ENCODE assay signal across 19 cellular contexts in genomic region chr2:197461073-197461472, GRCh38. TPM values are rescaled to one million over a fixed set of nuclear protein-coding genes. Genes with fewer than 3 reads are reported as not detected.
DNase-seq lines count a peak whose midpoint lies in the region; ATAC-seq, FAIRE-seq and TF ChIP-seq lines count a peak whose summit lies in the region.
"Had no signal": no experiment of that assay in that cellular context is flagged by ENCODE, and none has a peak within 500 bp of the region (broad histone marks: within the 10 kb centered on the region; RNA-seq: fewer than 3 reads in every experiment).

No MANE protein-coding gene starts in this region.

- no peaks in the 10 kb centered on the region for H3K4me1 Mint-ChIP-seq in H9

- peak; percentile 44; the same call in 2 of the 3 replicates for ATAC-seq in K562
- ATAC-seq: SK-N-SH treated with all-trans-retinoic acid at 6 μM for 48 hours; stimulated activated naive CD8-positive, alpha-beta T cell treated with anti-CD3 and anti-CD28 coated beads, Interleukin-15, Interleukin-2, amounts not matched to agents 100 U/mL and 50 U/mL, for 24 hours had no signal

- peaks cover 38% of the 10 kb centered on the region for H3K79me2 ChIP-seq in K562 (ENCODE audit: control insufficient read depth, insufficient read depth, low read length)
- H3K79me2 ChIP-seq in hepatocyte: peaks cover 71% of the 10 kb centered on the region
- peaks cover 8% of the 10 kb centered on the region; the same call in 1 of the 2 replicates for H3K79me2 ChIP-seq in H9 (ENCODE audit: insufficient read depth, low read length)
- peaks cover 68% of the 10 kb centered on the region for H3K79me2 ChIP-seq in smooth muscle cell (ENCODE audit: low read depth)

- H3K4me2 ChIP-seq in K562 (ENCODE audit: insufficient read depth, low read length) (no peak overlapping the region), hepatocyte (peak overlapping the region; percentile 36), H9 (ENCODE audit: insufficient read depth, insufficient read length, low read length) (no peak overlapping the region), smooth muscle cell (no peak overlapping the region)
- H3K4me2 ChIP-seq: KMS-11 had no signal

- no peak overlapping the region for H3K4me3 Mint-ChIP-seq in H9
- H3K4me3 Mint-ChIP-seq: activated B cell treated with CpG ODN at 0.5 μM for 24 hours, B cell had no signal

- no peaks in the 10 kb centered on the region; a peak in 3 of 5 replicates for H3K4me1 ChIP-seq in K562 (replicated peaks in 1 of 2; ENCODE audit: control insufficient read depth in 2 of 2, insufficient read depth in 2 of 2, low read length in 2 of 2)
- H3K4me1 ChIP-seq in hepatocyte (ENCODE audit: insufficient read depth): peaks cover 8% of the 10 kb centered on the region
- H3K4me1 ChIP-seq in H9 (ENCODE audit: insufficient read depth, low read length): no peaks in the 10 kb centered on the region
- no peaks in the 10 kb centered on the region for H3K4me1 ChIP-seq in smooth muscle cell (ENCODE audit: low read depth)

- WGBS in K562 (ENCODE audit: insufficient coverage, low coverage, missing lambda C conversion rate): 65% methylated on average over 3 of the region's 3 CpGs
- WGBS in hepatocyte (ENCODE audit: low lambda C conversion rate, missing lambda C conversion rate): 93% methylated on average over 3 of the region's 3 CpGs
- WGBS in H9 (ENCODE audit: extremely low coverage, insufficient read length, low lambda C conversion rate): no CpG with 5 or more reads among the region's 3 CpGs
- WGBS in smooth muscle cell (ENCODE audit: low lambda C conversion rate): 92% methylated on average over 3 of the region's 3 CpGs

- peaks cover 5 to 32% (median 18%) of the 10 kb centered on the region in 3 experiments; a peak in 5 of 7 replicates for H3K36me3 Mint-ChIP-seq in H9 (ENCODE audit: insufficient read depth in 1 of 3, low read depth in 3 of 3)

- H3K56ac ChIP-seq in H9 (ENCODE audit: insufficient read length, low read depth, low read length): no peak overlapping the region

- H3K9me3 ChIP-seq in K562 (replicated peaks; ENCODE audit: control insufficient read depth, insufficient read depth, low read depth, low read length) (no peaks in the 10 kb centered on the region), hepatocyte (ENCODE audit: low read depth) (no peaks in the 10 kb centered on the region), H9 (ENCODE audit: control insufficient read depth, low read depth, low read length) (no peaks in the 10 kb centered on the region), smooth muscle cell (replicated peaks; ENCODE audit: low read depth) (no peaks in the 10 kb centered on the region)

- H3K23ac ChIP-seq in H9 (ENCODE audit: insufficient read length, low read depth, low read length): no peak overlapping the region

- H2AK5ac ChIP-seq in H9 (ENCODE audit: insufficient read length, low read length): no peak overlapping the region

- 0 out of 7 replicates have a peak overlapping the region, but pooled peaks of 1 of the 3 experiments have one; percentile 47 for H3K27ac Mint-ChIP-seq in H9
- H3K27ac Mint-ChIP-seq: activated B cell treated with CpG ODN at 0.5 μM for 24 hours, B cell had no signal

- H2BK20ac ChIP-seq in H9 (ENCODE audit: low read depth, low read length, poor library complexity, severe bottlenecking): no peak overlapping the region

- H2AFZ ChIP-seq in K562 (ENCODE audit: low read depth, low read length) (no peak overlapping the region), hepatocyte (no peak overlapping the region), H9 (ENCODE audit: low read length) (no peak overlapping the region), smooth muscle cell (ENCODE audit: low read depth) (no peak overlapping the region)

- H3K9ac ChIP-seq in K562 (ENCODE audit: insufficient read depth in 1 of 2, low read depth in 2 of 2, low read length in 2 of 2) (no peak overlapping the region), H9 (ENCODE audit: extremely low read depth, insufficient read length, low read length) (no peak overlapping the region), smooth muscle cell (ENCODE audit: low read depth) (no peak overlapping the region)
- H3K9ac ChIP-seq: KMS-11 had no signal

- no peak overlapping the region for H2BK5ac ChIP-seq in H9 (ENCODE audit: insufficient read length, low read length)

- intact Hi-C loops in K562 (cut with micrococcal nuclease): no loop called here

- H4K5ac ChIP-seq in H9 (ENCODE audit: insufficient read length, low read depth, low read length): no peak overlapping the region

- no peaks in the 10 kb centered on the region for H3K27me3 ChIP-seq in K562 (ENCODE audit: control insufficient read depth in 2 of 2, insufficient read depth in 2 of 2, low read length in 2 of 2)
- H3K27me3 ChIP-seq in hepatocyte: no peaks in the 10 kb centered on the region
- no peaks in the 10 kb centered on the region for H3K27me3 ChIP-seq in H9 (ENCODE audit: insufficient read depth, low read length)
- H3K27me3 ChIP-seq in smooth muscle cell (ENCODE audit: low read depth): no peaks in the 10 kb centered on the region

- H3K79me1 ChIP-seq in H9 (ENCODE audit: insufficient read depth, low read depth, low read length, poor library complexity, severe bottlenecking): peaks cover 4% of the 10 kb centered on the region

- no peaks in the 10 kb centered on the region for H4K20me1 ChIP-seq in K562 (replicated peaks; ENCODE audit: control insufficient read depth, insufficient read depth, low read length)
- peaks cover 13% of the 10 kb centered on the region for H4K20me1 ChIP-seq in hepatocyte (ENCODE audit: insufficient read depth, poor library complexity, severe bottlenecking)
- H4K20me1 ChIP-seq in H9 (ENCODE audit: control insufficient read depth, insufficient read depth, insufficient read length): no peaks in the 10 kb centered on the region
- H4K20me1 ChIP-seq in smooth muscle cell (ENCODE audit: low read depth): peaks cover 76% of the 10 kb centered on the region

- H4K8ac ChIP-seq in H9 (replicated peaks; ENCODE audit: insufficient read length, low read depth, low read length): no peak overlapping the region

- H3K23me2 ChIP-seq in H9 (ENCODE audit: insufficient read length, low read depth, low read length, poor library complexity, severe bottlenecking): no peaks in the 10 kb centered on the region

- H3F3A ChIP-seq in smooth muscle cell (ENCODE audit: low read depth): no peaks in the 10 kb centered on the region

- no peak overlapping the region for H3K14ac ChIP-seq in H9 (ENCODE audit: insufficient read depth, low read length)

- POLR2A ChIA-PET in K562 (lab: Yijun Ruan, JAX): interaction anchor here (1.0 to 1.4 kb wide), 3 partner anchors 8 to 25 kb away, joined by 3 to 5 read pairs (median 5); no protein-coding TSS in a partner anchor

- H3K18ac ChIP-seq in H9 (ENCODE audit: insufficient read length, low read depth, low read length): no peak overlapping the region

- FAIRE-seq in GM19239 (lab: Jason Lieb, UNC): peak; percentile 37
- no peak for FAIRE-seq in K562 (lab: Jason Lieb, UNC)

- CTCF ChIA-PET in K562 (lab: Yijun Ruan, JAX; ENCODE audit: low intra/inter-chr PET ratio): no interaction called here

- TF ChIP-seq POLR2A in K562 (conservative IDR thresholded peaks at IDR 0.05): no peak

- TSS peak; percentile 6 for BruUV-seq in K562 (replicated peaks; lab: Mats Ljungman, UMichigan)

- in situ Hi-C loops in K562 (cut with MboI): no loop called here

- H3K27ac ChIP-seq in 22Rv1: 0 out of 2 replicates have a peak overlapping the region, but pooled peaks have one; percentile 19
- H3K27ac ChIP-seq in K562 (ENCODE audit: extremely low read depth, low read depth, low read length): peak overlapping the region; percentile 13; the same call in 1 of the 3 replicates
- H3K27ac ChIP-seq in hepatocyte: peak overlapping the region; percentile 71
- H3K27ac ChIP-seq in H9 (ENCODE audit: insufficient read length, low read depth, low read length): no peak overlapping the region
- H3K27ac ChIP-seq in smooth muscle cell (ENCODE audit: low read depth): no peak overlapping the region
- H3K27ac ChIP-seq: HL-60, KMS-11 had no signal

- H3K9me3 Mint-ChIP-seq in H9: no peaks in the 10 kb centered on the region
- H3K9me3 Mint-ChIP-seq: activated B cell treated with CpG ODN at 0.5 μM for 24 hours had no signal

- H3K9me2 ChIP-seq in hepatocyte (replicated peaks; ENCODE audit: insufficient read depth): no peaks in the 10 kb centered on the region

- H3K4me3 ChIP-seq in K562 (no peak overlapping the region), hepatocyte (no peak overlapping the region), smooth muscle cell (no peak overlapping the region)

- no peak overlapping the region for H4K91ac ChIP-seq in H9 (ENCODE audit: insufficient read length, low read depth, low read length)

- no peak overlapping the region for H2BK120ac ChIP-seq in H9 (ENCODE audit: low read depth, low read length, poor library complexity, severe bottlenecking)

- no peak for TF ChIP-seq CTCF in 22Rv1 (IDR thresholded peaks at IDR 0.05)
- no peak for TF ChIP-seq CTCF in K562 (IDR thresholded peaks at IDR 0.05 in 2 of 3, conservative IDR thresholded peaks at IDR 0.05 in 1 of 3; ENCODE audit: insufficient read depth in 2 of 3, low read depth in 1 of 3, low read length in 3 of 3)
- TF ChIP-seq CTCF in hepatocyte (IDR thresholded peaks at IDR 0.05; ENCODE audit: poor library complexity): no peak
- TF ChIP-seq CTCF in H9 (conservative IDR thresholded peaks at IDR 0.05): no peak
- TF ChIP-seq CTCF in smooth muscle cell (IDR thresholded peaks at IDR 0.05; ENCODE audit: borderline replicate concordance, insufficient read depth, poor library complexity, severe bottlenecking): no peak

- H3K4ac ChIP-seq in H9 (ENCODE audit: low read depth, low read length): no peak overlapping the region

- no peak overlapping the region for H3T11ph ChIP-seq in H9 (ENCODE audit: low read length)

- peaks cover 37% of the 10 kb centered on the region for H3K36me3 ChIP-seq in K562 (ENCODE audit: control insufficient read depth, insufficient read depth, low read length)
- no peaks in the 10 kb centered on the region for H3K36me3 ChIP-seq in hepatocyte (replicated peaks; ENCODE audit: insufficient read depth, low read depth)
- H3K36me3 ChIP-seq in smooth muscle cell (ENCODE audit: low read depth): peaks cover 20% of the 10 kb centered on the region

- no peak for TF ChIP-seq EP300 in K562 (IDR thresholded peaks at IDR 0.05; ENCODE audit: low read length)

- H3K9me1 ChIP-seq in K562 (ENCODE audit: control insufficient read depth, insufficient read depth, low read length): no peaks in the 10 kb centered on the region

- no peak overlapping the region for H2BK12ac ChIP-seq in H9 (ENCODE audit: insufficient read length, low read depth, low read length)

- TF ChIP-seq RAD21 in K562 (CRISPR knock-in tag; conservative IDR thresholded peaks at IDR 0.05 in 1 of 2, IDR thresholded peaks at IDR 0.05 in 1 of 2): no peak

- no peaks in the 10 kb centered on the region for H3K27me3 Mint-ChIP-seq in H9 (ENCODE audit: low read depth)
- H3K27me3 Mint-ChIP-seq: activated B cell treated with CpG ODN at 0.5 μM for 24 hours, B cell had no signal

- H2BK15ac ChIP-seq in H9 (ENCODE audit: low read depth, low read length): no peak overlapping the region

- DNase-seq in GM19239 (ENCODE audit: insufficient read length, low spot score) (no peak), K562 (ENCODE audit: extremely low read depth in 1 of 4, low spot score in 3 of 4) (no peak), hepatocyte (ENCODE audit: low spot score) (peak; percentile 25), COLO668 (lab: John Stamatoyannopoulos, UW; ENCODE audit: unreplicated experiment) (no peak), H9 (no peak), smooth muscle cell (lab: John Stamatoyannopoulos, UW; ENCODE audit: unreplicated experiment) (no peak)
- no peak for DNase-seq in stimulated activated CD4-positive, alpha-beta T cell treated with anti-CD3 and anti-CD28 coated beads, Interleukin-4, amount 100 ng/mL, for 24 hours
- DNase-seq: activated B cell treated with CpG ODN at 0.5 μM for 24 hours; cortex of kidney; DMS79; foreskin melanocyte; mesenchymal stem cell; NCI-H510A; stimulated activated naive CD8-positive, alpha-beta T cell treated with anti-CD3 and anti-CD28 coated beads, Interleukin-15, Interleukin-2, amounts not matched to agents 100 U/mL and 50 U/mL, for 24 hours had no signal

RNA-seq across cellular contexts. Expression of gene COQ10B, which starts 7.7 kb away (rescaled TPM):
- total RNA-seq in K562 (2011; cell fraction: chromatin; rRNA removed; ENCODE audit: low replicate concordance): 8.4 and 11.7 TPM in 2 replicates
- total RNA-seq in K562 (2011; cell fraction: nucleolus; rRNA removed): 7.0 and 9.7 TPM in 2 replicates
- 10.8 and 22.4 TPM in 2 replicates for total RNA-seq in K562 (2011; cell fraction: nucleoplasm; rRNA removed)
- total RNA-seq in K562 (2014; rRNA removed): 6.9 and 7.6 TPM in 2 replicates
- 13.1 and 15.9 TPM in 2 replicates for total RNA-seq in K562 (2014; rRNA removed; fragmentation: Illumina TruSeq; extraction: Trizol)
- total RNA-seq in K562 (2015; rRNA removed; fragmentation: Illumina TruSeq; extraction: Trizol): 10.8 and 11.1 TPM in 2 replicates
- 8.5 and 9.8 TPM in 2 replicates for total RNA-seq in K562 (2021)
- 1.8 and 3.1 TPM in 2 replicates for polyA plus RNA-seq in K562 (2011; rRNA removed)
- polyA plus RNA-seq in K562 (2011; cell fraction: cytosol; rRNA removed): 0.86 and 1.4 TPM in 2 replicates
- polyA plus RNA-seq in K562 (2011; cell fraction: nucleus; rRNA removed): 1.5 and 1.9 TPM in 2 replicates
- polyA plus RNA-seq in K562 (2012): 6.8 and 10.0 TPM in 2 replicates
- 8.8 and 9.7 TPM in 2 replicates for polyA plus RNA-seq in K562 (2014; fragmentation: Illumina TruSeq; extraction: Trizol)
- 1 to 10 TPM; 7.2 to 7.7 TPM for polyA plus RNA-seq in K562 (2014; fragmentation: Nextera tagmentation; extraction: Ambion mirVana)
- 7.1 and 9.3 TPM in 2 replicates for polyA plus RNA-seq in K562 (2014; rRNA removed)
- polyA minus RNA-seq in K562 (2011; rRNA and poly(A)+ RNA removed): 4.2 and 4.7 TPM in 2 replicates
- 1.1 and 1.7 TPM in 2 replicates for polyA minus RNA-seq in K562 (2011; cell fraction: cytosol; rRNA and poly(A)+ RNA removed)
- 5.7 and 8.9 TPM in 2 replicates for polyA minus RNA-seq in K562 (2011; cell fraction: nucleus; rRNA and poly(A)+ RNA removed)
- total RNA-seq in hepatocyte: 40.2 and 44.4 TPM in 2 replicates
- polyA plus RNA-seq in hepatocyte: 40.7 and 46.1 TPM in 2 replicates
- 16.2 and 18.3 TPM in 2 replicates for total RNA-seq in H9 (2021)
- total RNA-seq in smooth muscle cell: 50.6 and 74.0 TPM in 2 replicates
- polyA plus RNA-seq in smooth muscle cell: 52.4 and 61.5 TPM in 2 replicates

RNA-seq across cellular contexts. Expression of gene SF3B1, which starts 26.2 kb away (rescaled TPM):
- total RNA-seq in K562 (2011; cell fraction: chromatin; rRNA removed; ENCODE audit: low replicate concordance): 275 and 561 TPM in 2 replicates
- 81.5 and 115 TPM in 2 replicates for total RNA-seq in K562 (2011; cell fraction: nucleolus; rRNA removed)
- 184 and 196 TPM in 2 replicates for total RNA-seq in K562 (2011; cell fraction: nucleoplasm; rRNA removed)
- total RNA-seq in K562 (2014; rRNA removed): 96.2 and 118 TPM in 2 replicates
- 209 and 283 TPM in 2 replicates for total RNA-seq in K562 (2014; rRNA removed; fragmentation: Illumina TruSeq; extraction: Trizol)
- total RNA-seq in K562 (2015; rRNA removed; fragmentation: Illumina TruSeq; extraction: Trizol): 168 and 176 TPM in 2 replicates
- 180 and 182 TPM in 2 replicates for total RNA-seq in K562 (2021)
- polyA plus RNA-seq in K562 (2011; rRNA removed): 340 and 377 TPM in 2 replicates
- polyA plus RNA-seq in K562 (2011; cell fraction: cytosol; rRNA removed): 104 and 199 TPM in 2 replicates
- polyA plus RNA-seq in K562 (2011; cell fraction: nucleus; rRNA removed): 387 and 786 TPM in 2 replicates
- polyA plus RNA-seq in K562 (2012): 124 and 183 TPM in 2 replicates
- 238 and 243 TPM in 2 replicates for polyA plus RNA-seq in K562 (2014; fragmentation: Illumina TruSeq; extraction: Trizol)
- 100 to 1,000 TPM; 125 to 177 TPM for polyA plus RNA-seq in K562 (2014; fragmentation: Nextera tagmentation; extraction: Ambion mirVana)
- polyA plus RNA-seq in K562 (2014; rRNA removed): 144 and 145 TPM in 2 replicates
- polyA minus RNA-seq in K562 (2011; rRNA and poly(A)+ RNA removed): 859 and 924 TPM in 2 replicates
- 67.3 and 81.8 TPM in 2 replicates for polyA minus RNA-seq in K562 (2011; cell fraction: cytosol; rRNA and poly(A)+ RNA removed)
- polyA minus RNA-seq in K562 (2011; cell fraction: nucleus; rRNA and poly(A)+ RNA removed): 130 and 336 TPM in 2 replicates
- 232 and 321 TPM in 2 replicates for total RNA-seq in hepatocyte
- polyA plus RNA-seq in hepatocyte: 161 and 165 TPM in 2 replicates
- 267 and 278 TPM in 2 replicates for total RNA-seq in H9 (2021)
- 729 and 781 TPM in 2 replicates for total RNA-seq in smooth muscle cell
- polyA plus RNA-seq in smooth muscle cell: 192 and 193 TPM in 2 replicates

RNA-seq across cellular contexts. Expression of gene HSPD1, which starts 38.6 kb away (rescaled TPM):
- 178 and 396 TPM in 2 replicates for total RNA-seq in K562 (2011; cell fraction: chromatin; rRNA removed; ENCODE audit: low replicate concordance)
- total RNA-seq in K562 (2011; cell fraction: nucleolus; rRNA removed): 123 and 133 TPM in 2 replicates
- 166 and 176 TPM in 2 replicates for total RNA-seq in K562 (2011; cell fraction: nucleoplasm; rRNA removed)
- total RNA-seq in K562 (2014; rRNA removed) (398 and 400 TPM in 2 replicates), K562 (2014; rRNA removed; fragmentation: Illumina TruSeq; extraction: Trizol) (816 and 890 TPM in 2 replicates), K562 (2015; rRNA removed; fragmentation: Illumina TruSeq; extraction: Trizol) (663 and 710 TPM in 2 replicates), K562 (2021) (561 and 583 TPM in 2 replicates), hepatocyte (327 and 339 TPM in 2 replicates), H9 (2021) (844 and 846 TPM in 2 replicates), smooth muscle cell (139 and 145 TPM in 2 replicates)
- polyA plus RNA-seq in K562 (2011; rRNA removed) (411 and 575 TPM in 2 replicates), K562 (2014; fragmentation: Illumina TruSeq; extraction: Trizol) (654 and 736 TPM in 2 replicates), K562 (2014; fragmentation: Nextera tagmentation; extraction: Ambion mirVana) (1,000 to 10,000 TPM in 1 of 2 experiments, 100 to 1,000 TPM in 1; 622 to 1,014 TPM), K562 (2014; rRNA removed) (508 and 510 TPM in 2 replicates), hepatocyte (293 and 309 TPM in 2 replicates), smooth muscle cell (142 and 152 TPM in 2 replicates)
- polyA plus RNA-seq in K562 (2011; cell fraction: cytosol; rRNA removed): 100 and 172 TPM in 2 replicates
- polyA plus RNA-seq in K562 (2011; cell fraction: nucleus; rRNA removed): 163 and 169 TPM in 2 replicates
- polyA plus RNA-seq in K562 (2012): 361 and 520 TPM in 2 replicates
- 835 and 848 TPM in 2 replicates for polyA minus RNA-seq in K562 (2011; rRNA and poly(A)+ RNA removed)
- polyA minus RNA-seq in K562 (2011; cell fraction: cytosol; rRNA and poly(A)+ RNA removed): 305 and 355 TPM in 2 replicates
- polyA minus RNA-seq in K562 (2011; cell fraction: nucleus; rRNA and poly(A)+ RNA removed): 151 and 279 TPM in 2 replicates

RNA-seq across cellular contexts. Expression of gene HSPE1, which starts 39.1 kb away (rescaled TPM):
- 32.0 and 68.8 TPM in 2 replicates for total RNA-seq in K562 (2011; cell fraction: chromatin; rRNA removed; ENCODE audit: low replicate concordance)
- total RNA-seq in K562 (2011; cell fraction: nucleolus; rRNA removed): 34.5 and 38.0 TPM in 2 replicates
- 51.1 and 56.8 TPM in 2 replicates for total RNA-seq in K562 (2011; cell fraction: nucleoplasm; rRNA removed)
- total RNA-seq in K562 (2014; rRNA removed) (395 and 427 TPM in 2 replicates), K562 (2014; rRNA removed; fragmentation: Illumina TruSeq; extraction: Trizol) (649 and 664 TPM in 2 replicates), K562 (2015; rRNA removed; fragmentation: Illumina TruSeq; extraction: Trizol) (576 and 612 TPM in 2 replicates), K562 (2021) (223 and 261 TPM in 2 replicates), hepatocyte (146 and 194 TPM in 2 replicates), H9 (2021) (347 and 370 TPM in 2 replicates), smooth muscle cell (116 and 132 TPM in 2 replicates)
- polyA plus RNA-seq in K562 (2011; rRNA removed) (267 and 371 TPM in 2 replicates), K562 (2014; fragmentation: Illumina TruSeq; extraction: Trizol) (574 and 695 TPM in 2 replicates), K562 (2014; fragmentation: Nextera tagmentation; extraction: Ambion mirVana) (1,000 to 10,000 TPM in 1 of 2 experiments, 100 to 1,000 TPM in 1; 880 to 1,007 TPM), K562 (2014; rRNA removed) (843 and 986 TPM in 2 replicates), hepatocyte (348 and 360 TPM in 2 replicates), smooth muscle cell (158 and 174 TPM in 2 replicates)
- polyA plus RNA-seq in K562 (2011; cell fraction: cytosol; rRNA removed): 41.1 and 116 TPM in 2 replicates
- 31.9 and 45.6 TPM in 2 replicates for polyA plus RNA-seq in K562 (2011; cell fraction: nucleus; rRNA removed)
- 140 and 1,187 TPM in 2 replicates for polyA plus RNA-seq in K562 (2012)
- 192 and 215 TPM in 2 replicates for polyA minus RNA-seq in K562 (2011; rRNA and poly(A)+ RNA removed)
- 29.0 and 38.2 TPM in 2 replicates for polyA minus RNA-seq in K562 (2011; cell fraction: cytosol; rRNA and poly(A)+ RNA removed)
- polyA minus RNA-seq in K562 (2011; cell fraction: nucleus; rRNA and poly(A)+ RNA removed): 30.8 and 50.2 TPM in 2 replicates

RNA-seq across cellular contexts. Expression of gene MOB4, which starts 54.8 kb away (rescaled TPM):
- total RNA-seq in K562 (2011; cell fraction: chromatin; rRNA removed; ENCODE audit: low replicate concordance): 5.9 and 15.8 TPM in 2 replicates
- 3.4 and 3.8 TPM in 2 replicates for total RNA-seq in K562 (2011; cell fraction: nucleolus; rRNA removed)
- 8.1 and 16.6 TPM in 2 replicates for total RNA-seq in K562 (2011; cell fraction: nucleoplasm; rRNA removed)
- total RNA-seq in K562 (2014; rRNA removed) (12.2 and 13.5 TPM in 2 replicates), K562 (2014; rRNA removed; fragmentation: Illumina TruSeq; extraction: Trizol) (27.7 and 31.3 TPM in 2 replicates), K562 (2015; rRNA removed; fragmentation: Illumina TruSeq; extraction: Trizol) (18.1 and 21.0 TPM in 2 replicates), K562 (2021) (13.8 and 16.8 TPM in 2 replicates), hepatocyte (44.0 and 50.1 TPM in 2 replicates), H9 (2021) (54.0 and 57.6 TPM in 2 replicates), smooth muscle cell (73.1 and 84.7 TPM in 2 replicates)
- polyA plus RNA-seq in K562 (2011; rRNA removed) (15.3 and 25.6 TPM in 2 replicates), K562 (2014; fragmentation: Illumina TruSeq; extraction: Trizol) (17.4 and 17.7 TPM in 2 replicates), K562 (2014; fragmentation: Nextera tagmentation; extraction: Ambion mirVana) (10 to 100 TPM; 29.6 to 30.8 TPM), K562 (2014; rRNA removed) (20.4 and 22.2 TPM in 2 replicates), hepatocyte (42.2 and 44.1 TPM in 2 replicates), smooth muscle cell (62.9 and 69.3 TPM in 2 replicates)
- polyA plus RNA-seq in K562 (2011; cell fraction: cytosol; rRNA removed): 4.9 and 10.9 TPM in 2 replicates
- polyA plus RNA-seq in K562 (2011; cell fraction: nucleus; rRNA removed): 2.2 and 3.5 TPM in 2 replicates
- 22.2 and 27.7 TPM in 2 replicates for polyA plus RNA-seq in K562 (2012)
- 23.7 and 28.7 TPM in 2 replicates for polyA minus RNA-seq in K562 (2011; rRNA and poly(A)+ RNA removed)
- polyA minus RNA-seq in K562 (2011; cell fraction: cytosol; rRNA and poly(A)+ RNA removed): 3.3 and 6.0 TPM in 2 replicates
- 4.4 and 5.3 TPM in 2 replicates for polyA minus RNA-seq in K562 (2011; cell fraction: nucleus; rRNA and poly(A)+ RNA removed)

Comparison
In these comparisons a context has a peak if more than half of its experiments do, and no peak if none do; other contexts are left out.
1. H3K27ac ChIP-seq: peak in 22Rv1 (single experiment), K562 (single experiment) and hepatocyte (single experiment); none in H9 (single experiment) and smooth muscle cell (single experiment).